ENCODE assay signal across 1 cellular context in genomic region chr19:17289489-17289888, GRCh38.
TF ChIP-seq lines count a peak whose summit lies in the region.

No MANE protein-coding gene starts in this region.

TF ChIP-seq in endothelial cell of umbilical vein, 7 proteins besides CTCF, POLR2A, EP300 and RAD21 (continued from another document):
- TF ChIP-seq EZH2 (IDR thresholded peaks at IDR 0.05; ENCODE audit: borderline replicate concordance, low read depth, low read length, severe bottlenecking) (no peak), MYC (IDR thresholded peaks at IDR 0.05; ENCODE audit: low read depth, low read length) (no peak), GATA2 (IDR thresholded peaks at IDR 0.05; ENCODE audit: insufficient read depth, insufficient read length, low read depth, low read length) (no peak), MAX (IDR thresholded peaks at IDR 0.05; ENCODE audit: insufficient read depth, insufficient read length) (no peak), FOS (IDR thresholded peaks at IDR 0.05; ENCODE audit: borderline replicate concordance, insufficient read depth, low read length) (no peak), POLR2AphosphoS5 (IDR thresholded peaks at IDR 0.05; ENCODE audit: insufficient read depth, low read depth, low read length) (no peak)
